37 cellular contexts compared by ENCODE assay signal in the genomic region with DNA sequence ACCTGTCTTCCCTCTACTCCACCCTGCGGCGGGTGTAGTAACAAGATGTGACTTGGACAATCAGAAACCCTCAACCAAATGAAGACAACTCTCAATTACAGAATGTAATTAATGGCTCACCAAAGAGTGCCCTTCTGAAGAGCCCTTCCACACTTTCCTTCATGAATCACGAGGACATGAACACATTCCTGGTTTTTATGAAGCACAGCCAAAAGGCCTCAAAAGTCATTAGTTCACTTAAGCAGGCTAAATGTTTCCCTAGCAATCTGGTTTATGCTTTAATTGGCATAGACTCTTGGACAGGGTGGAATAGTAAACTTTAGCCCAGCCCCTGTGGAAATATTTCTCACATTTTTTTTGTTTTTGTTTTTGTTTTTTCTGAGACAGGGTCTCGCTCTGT. TPM values are rescaled to one million over a fixed set of nuclear protein-coding genes. Genes with fewer than 3 reads are reported as not detected.
"Had no signal": no experiment of that assay in that cellular context is flagged by ENCODE, and none has a peak within 500 bp of the region (broad histone marks: within the 10 kb centered on the region; RNA-seq: fewer than 3 reads in every experiment).

No MANE protein-coding gene starts in this region.

- H3K36me3 ChIP-seq: SJSA1 had no signal

- H3K4me2 ChIP-seq: SK-N-SH had no signal

- H3K27me3 Mint-ChIP-seq: activated B cell treated with CpG ODN at 0.5 μM for 24 hours; activated CD4-positive, alpha-beta memory T cell treated with anti-CD3 and anti-CD28 coated beads for 36 hours; activated naive CD8-positive, alpha-beta T cell; activated naive CD8-positive, alpha-beta T cell treated with anti-CD3 and anti-CD28 coated beads, Interleukin-2, amount 50 U/mL, for 24 hours; brain had no signal

- H3K27ac ChIP-seq: SJSA1, VCaP had no signal

- H3K9me3 Mint-ChIP-seq: activated B cell treated with CpG ODN at 0.5 μM for 24 hours; activated CD4-positive, alpha-beta memory T cell treated with anti-CD3 and anti-CD28 coated beads for 36 hours; activated naive CD4-positive, alpha-beta T cell treated with anti-CD3 and anti-CD28 coated beads, Interleukin-2, amount 10 ng/mL, durations not matched to agents 7 days and 5 days; activated naive CD8-positive, alpha-beta T cell treated with anti-CD3 and anti-CD28 coated beads, Interleukin-2, amount 50 U/mL, for 24 hours; brain; IgD-negative memory B cell; T-helper 1 cell treated with Interleukin-12 subunit alpha and Interleukin-12 subunit beta and Interleukin-4 antibody, amounts not matched to agents 30 μg/mL and 1 μg/mL, for 36 hours; T-helper 2 cell treated with Interferon-gamma antibody and Interleukin-4, amounts not matched to agents 5 μg/mL and 100 μg/mL, for 36 hours had no signal

- H3K9ac ChIP-seq: SK-N-SH had no signal

- H3K27ac Mint-ChIP-seq: activated B cell treated with CpG ODN at 0.5 μM for 24 hours; activated CD4-positive, alpha-beta memory T cell treated with anti-CD3 and anti-CD28 coated beads for 36 hours; activated naive CD4-positive, alpha-beta T cell treated with anti-CD3 and anti-CD28 coated beads, Interleukin-2, amount 10 ng/mL, durations not matched to agents 7 days and 5 days; activated naive CD8-positive, alpha-beta T cell; activated naive CD8-positive, alpha-beta T cell treated with anti-CD3 and anti-CD28 coated beads, Interleukin-2, amount 50 U/mL, for 24 hours; IgD-negative memory B cell; T-helper 1 cell treated with Interleukin-12 subunit alpha and Interleukin-12 subunit beta and Interleukin-4 antibody, amounts not matched to agents 30 μg/mL and 1 μg/mL, for 36 hours; T-helper 2 cell treated with Interferon-gamma antibody and Interleukin-4, amounts not matched to agents 5 μg/mL and 100 μg/mL, for 36 hours had no signal

- H3K4me3 Mint-ChIP-seq: activated B cell treated with CpG ODN at 0.5 μM for 24 hours; activated CD4-positive, alpha-beta memory T cell treated with anti-CD3 and anti-CD28 coated beads for 36 hours; activated naive CD4-positive, alpha-beta T cell treated with anti-CD3 and anti-CD28 coated beads, Interleukin-2, amount 10 ng/mL, durations not matched to agents 7 days and 5 days; activated naive CD8-positive, alpha-beta T cell; activated naive CD8-positive, alpha-beta T cell treated with anti-CD3 and anti-CD28 coated beads, Interleukin-2, amount 50 U/mL, for 24 hours; brain; T-helper 1 cell treated with Interleukin-12 subunit alpha and Interleukin-12 subunit beta and Interleukin-4 antibody, amounts not matched to agents 30 μg/mL and 1 μg/mL, for 36 hours; T-helper 2 cell treated with Interferon-gamma antibody and Interleukin-4, amounts not matched to agents 5 μg/mL and 100 μg/mL, for 36 hours had no signal

- ATAC-seq: activated naive CD8-positive, alpha-beta T cell treated with anti-CD3 and anti-CD28 coated beads, Interleukin-2, amount 50 U/mL, for 24 hours; Panc1 had no signal

- H3K4me1 ChIP-seq: SJSA1 had no signal

- H3K36me3 Mint-ChIP-seq: activated CD4-positive, alpha-beta memory T cell treated with anti-CD3 and anti-CD28 coated beads for 36 hours; activated naive CD4-positive, alpha-beta T cell treated with anti-CD3 and anti-CD28 coated beads, Interleukin-2, amount 10 ng/mL, durations not matched to agents 7 days and 5 days; activated naive CD8-positive, alpha-beta T cell; IgD-negative memory B cell had no signal

- DNase-seq: activated B cell treated with CpG ODN at 0.5 μM for 24 hours; activated CD4-positive, alpha-beta memory T cell treated with anti-CD3 and anti-CD28 coated beads for 36 hours; activated CD4-positive, alpha-beta T cell treated with anti-CD3 and anti-CD28 coated beads for 4 hours; activated CD4-positive, alpha-beta T cell treated with anti-CD3 and anti-CD28 coated beads, Interleukin-2, amount 50 U/mL, for 1 hour; activated CD4-positive, CD25-positive, alpha-beta regulatory T cell treated with anti-CD3 and anti-CD28 coated beads, Interleukin-2, amount 50 U/mL, for 72 hours; activated CD8-positive, alpha-beta memory T cell treated with anti-CD3 and anti-CD28 coated beads, Interleukin-2, amount 50 U/mL, for 48 hours; activated effector memory CD4-positive, alpha-beta T cell treated with Interleukin-2 at 50 U/mL for 16 hours; activated naive CD4-positive, alpha-beta T cell treated with anti-CD3 and anti-CD28 coated beads, Interleukin-2, amount 10 ng/mL, durations not matched to agents 7 days and 5 days; activated naive CD8-positive, alpha-beta T cell treated with anti-CD3 and anti-CD28 coated beads, Interleukin-2, amount 50 U/mL, for 24 hours; activated T-cell treated with anti-CD3 and anti-CD28 coated beads, Interleukin-2, amount 50 U/mL, for 48 hours; anterior cingulate cortex; central memory CD4-positive, alpha-beta T cell; Karpas-422; KBM-7; NCI-H1105; NCI-H1436 treated with DMSO at 0.1 percent for 48 hours; NCI-H1694 treated with DMSO at 0.1 percent for 48 hours; NCI-H2029; NCI-H2171 treated with DMSO at 0.1 percent for 48 hours; NCI-H2227 treated with DMSO at 0.1 percent for 48 hours; NCI-H446; NCI-H510A treated with DMSO at 0.1 percent for 48 hours; NCI-H526 treated with DMSO at 0.1 percent for 48 hours; NCI-H774; SHP77; SK-N-SH had no signal

- H3K9me3 ChIP-seq: SJSA1, SK-N-SH had no signal

- H3K4me1 Mint-ChIP-seq: activated B cell treated with CpG ODN at 0.5 μM for 24 hours; activated naive CD8-positive, alpha-beta T cell treated with anti-CD3 and anti-CD28 coated beads, Interleukin-2, amount 50 U/mL, for 24 hours; IgD-negative memory B cell had no signal

- H3K4me3 ChIP-seq: SJSA1 had no signal

- H3K27me3 ChIP-seq: SJSA1 had no signal

RNA-seq across cellular contexts. Expression of a gene that starts 20.5 kb away (rescaled TPM):
- total RNA-seq: bronchial epithelial cell, MCF 10A, RPMI7951 had no signal
